ENCODE assay signal across 8 cellular contexts in the genomic region with DNA sequence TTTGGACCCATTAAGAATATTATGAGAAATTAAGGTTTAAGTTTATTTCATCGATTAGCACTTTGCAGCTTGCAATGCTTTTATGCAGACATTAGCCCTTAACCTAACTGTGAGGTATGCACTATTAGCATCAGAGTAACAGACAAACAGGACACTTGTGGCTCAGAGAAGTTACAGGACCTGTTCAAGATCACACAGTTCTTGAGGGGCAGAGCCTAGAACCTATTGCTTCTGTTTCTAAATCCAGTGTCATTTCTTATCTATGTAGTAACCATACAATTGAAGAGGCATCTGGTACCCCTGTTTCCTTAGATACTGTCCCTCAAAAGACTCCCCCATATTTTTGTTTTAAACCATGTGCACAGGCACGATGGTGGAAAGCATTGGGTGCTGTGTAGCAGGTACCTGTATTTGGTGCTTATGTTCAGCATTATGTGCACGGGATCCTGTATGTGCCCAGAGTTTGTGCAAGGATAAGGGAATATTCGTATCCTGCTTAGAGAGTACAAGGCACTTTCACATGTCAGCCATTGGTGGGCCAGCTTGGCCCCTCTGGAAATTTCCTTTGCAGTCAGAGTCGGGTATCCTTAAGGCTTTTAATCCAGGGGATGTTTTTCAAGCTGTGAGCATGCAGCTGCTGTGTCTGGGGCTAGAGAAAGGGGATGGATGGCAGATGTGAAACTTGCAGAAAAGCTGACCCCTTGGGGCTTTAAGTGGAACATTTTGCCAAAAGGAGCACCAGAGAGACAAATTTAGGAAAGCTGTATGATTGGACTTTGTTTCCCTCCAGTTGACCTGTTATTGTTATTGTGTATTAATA. TPM values are rescaled to one million over a fixed set of nuclear protein-coding genes. Genes with fewer than 3 reads are reported as not detected.
A peak's percentile ranks its signal among the peaks of the same experiment; 100 is the strongest.
DNase-seq lines count a peak whose midpoint lies in the region; ATAC-seq and TF ChIP-seq lines count a peak whose summit lies in the region.

No MANE protein-coding gene starts in this region.

- peaks cover 12% of the 10 kb centered on the region for H3K27me3 Mint-ChIP-seq in activated CD4-positive, alpha-beta T cell treated with anti-CD3 and anti-CD28 coated beads, Interleukin-2, amount 10 ng/mL, durations not matched to agents 7 days and 5 days
- no peaks in the 10 kb centered on the region for H3K27me3 Mint-ChIP-seq in activated naive CD8-positive, alpha-beta T cell treated with anti-CD3 and anti-CD28 coated beads for 36 hours

- peak overlapping the region; percentile 79 for H3K4me3 Mint-ChIP-seq in activated CD4-positive, alpha-beta T cell treated with anti-CD3 and anti-CD28 coated beads, Interleukin-2, amount 10 ng/mL, durations not matched to agents 7 days and 5 days
- peak overlapping the region; percentile 80 for H3K4me3 Mint-ChIP-seq in activated naive CD8-positive, alpha-beta T cell treated with anti-CD3 and anti-CD28 coated beads for 36 hours

- ATAC-seq in HG02973 (IDR thresholded peaks at IDR 0.05; ENCODE audit: unreplicated experiment) (no peak), GM21717 (IDR thresholded peaks at IDR 0.05; ENCODE audit: unreplicated experiment) (no peak)

- POLR2A ChIA-PET in activated CD4-positive, alpha-beta T cell treated with anti-CD3 and anti-CD28 coated beads, Interleukin-2, amount 10 ng/mL, durations not matched to agents 7 days and 5 days (lab: Charles Lee) = no interaction called here

- peaks cover 22% of the 10 kb centered on the region for H3K4me1 ChIP-seq in thymus (ENCODE audit: control insufficient read depth, insufficient read depth, low read length)

- peak overlapping the region; percentile 100 for H3K27ac ChIP-seq in thymus (ENCODE audit: low read depth)

- peaks cover 38% of the 10 kb centered on the region for H3K36me3 ChIP-seq in thymus (ENCODE audit: control insufficient read depth, insufficient read depth)

- no peaks in the 10 kb centered on the region for H3K27me3 ChIP-seq in thymus (ENCODE audit: control insufficient read depth, insufficient read depth)

- H3K4me1 Mint-ChIP-seq in activated CD4-positive, alpha-beta T cell treated with anti-CD3 and anti-CD28 coated beads, Interleukin-2, amount 10 ng/mL, durations not matched to agents 7 days and 5 days = peaks cover 60% of the 10 kb centered on the region
- H3K4me1 Mint-ChIP-seq in activated naive CD8-positive, alpha-beta T cell treated with anti-CD3 and anti-CD28 coated beads for 36 hours = peaks cover 64% of the 10 kb centered on the region

- no peaks in the 10 kb centered on the region for H3K9me3 Mint-ChIP-seq in activated CD4-positive, alpha-beta T cell treated with anti-CD3 and anti-CD28 coated beads, Interleukin-2, amount 10 ng/mL, durations not matched to agents 7 days and 5 days
- H3K9me3 Mint-ChIP-seq in activated naive CD8-positive, alpha-beta T cell treated with anti-CD3 and anti-CD28 coated beads for 36 hours = peaks cover 6% of the 10 kb centered on the region

- peak overlapping the region; percentile 85 for H3K27ac Mint-ChIP-seq in activated CD4-positive, alpha-beta T cell treated with anti-CD3 and anti-CD28 coated beads, Interleukin-2, amount 10 ng/mL, durations not matched to agents 7 days and 5 days
- peak overlapping the region; percentile 94 for H3K27ac Mint-ChIP-seq in activated naive CD8-positive, alpha-beta T cell treated with anti-CD3 and anti-CD28 coated beads for 36 hours

- H3K9me3 ChIP-seq in thymus (ENCODE audit: control insufficient read depth) = no peaks in the 10 kb centered on the region

- H3K36me3 Mint-ChIP-seq in activated CD4-positive, alpha-beta T cell treated with anti-CD3 and anti-CD28 coated beads, Interleukin-2, amount 10 ng/mL, durations not matched to agents 7 days and 5 days (ENCODE audit: low read depth) = peaks cover 46% of the 10 kb centered on the region
- H3K36me3 Mint-ChIP-seq in activated naive CD8-positive, alpha-beta T cell treated with anti-CD3 and anti-CD28 coated beads for 36 hours = peaks cover 46% of the 10 kb centered on the region

- H3K4me3 ChIP-seq in lower leg skin (ENCODE audit: low read depth, poor library complexity, severe bottlenecking) (peak overlapping the region; percentile 57), thymus (ENCODE audit: low read length) (peak overlapping the region; percentile 72)

- intact Hi-C loops in lower leg skin (cut with DNase I; ENCODE audit: low total_unique reads) = no loop called here

- CTCF ChIA-PET in activated CD4-positive, alpha-beta T cell treated with anti-CD3 and anti-CD28 coated beads, Interleukin-2, amount 10 ng/mL, durations not matched to agents 7 days and 5 days (lab: Charles Lee) = interaction anchor here (0.7 to 2.5 kb wide), 7 partner anchors 10 to 478 kb away, joined by 3 to 14 read pairs (median 4); no protein-coding TSS in a partner anchor

- no peak for TF ChIP-seq POLR2A in lower leg skin (IDR thresholded peaks at IDR 0.05)

- 59 to 61% methylated on average over 5 of the region's 5 CpGs for WGBS in lower leg skin, 2 donors
- 80% methylated on average over 5 of the region's 5 CpGs for WGBS in thymus

- DNase-seq in activated CD4-positive, alpha-beta T cell treated with anti-CD3 and anti-CD28 coated beads, Interleukin-2, amount 10 ng/mL, durations not matched to agents 7 days and 5 days = no peak
- DNase-seq in activated CD4-positive, alpha-beta T cell treated with anti-CD3 and anti-CD28 coated beads, Interleukin-2, amount 50 U/mL, for 4 hours = no peak
- DNase-seq in activated naive CD8-positive, alpha-beta T cell treated with anti-CD3 and anti-CD28 coated beads for 36 hours = no peak
- DNase-seq in lower leg skin (ENCODE audit: low spot score in 2 of 2) = peak in 1 of 2 donors; percentile 62
- DNase-seq in stimulated activated naive CD4-positive, alpha-beta T cell (lab: John Stamatoyannopoulos, UW) = no peak

- TF ChIP-seq CTCF in lower leg skin (IDR thresholded peaks at IDR 0.05) = no peak

RNA-seq across cellular contexts. Expression of a gene that starts 2.0 kb away (rescaled TPM):
- 100 to 1,000 TPM; 136 to 146 TPM for total RNA-seq in activated CD4-positive, alpha-beta T cell treated with anti-CD3 and anti-CD28 coated beads, Interleukin-2, amount 10 ng/mL, durations not matched to agents 7 days and 5 days
- 10 to 100 TPM; 85.0 to 89.2 TPM for total RNA-seq in activated naive CD8-positive, alpha-beta T cell treated with anti-CD3 and anti-CD28 coated beads for 36 hours
- 10 to 100 TPM; 13.4 to 72.0 (median 42.6) TPM for total RNA-seq in lower leg skin
- 88.9 TPM for polyA plus RNA-seq in thymus
